Comparison of ENCODE assay signal across 15 cellular contexts in the genomic region with DNA sequence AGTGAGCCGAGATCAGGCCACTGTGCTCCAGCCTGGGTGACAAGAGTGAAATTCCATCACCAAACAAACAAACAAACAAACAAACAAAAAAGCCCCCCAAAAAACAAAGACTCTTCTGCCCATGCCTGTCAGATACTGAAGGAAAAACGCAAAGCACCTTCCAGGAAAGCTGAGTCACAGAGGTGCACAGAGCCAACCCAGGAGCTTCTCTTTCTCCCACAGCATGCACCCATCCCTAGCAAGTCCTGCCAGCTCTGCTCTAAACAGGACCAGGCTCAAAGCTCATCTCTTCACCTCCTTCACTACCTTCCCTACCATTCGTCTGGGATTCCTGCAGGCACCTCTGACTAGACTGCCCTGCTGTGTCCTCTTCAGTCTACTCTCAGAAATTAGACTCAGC. TPM values are rescaled to one million over a fixed set of nuclear protein-coding genes. Genes with fewer than 3 reads are reported as not detected.
A peak's percentile ranks its signal among the peaks of the same experiment; 100 is the strongest.
DNase-seq lines count a peak whose midpoint lies in the region; ATAC-seq, FAIRE-seq and TF ChIP-seq lines count a peak whose summit lies in the region.
"Had no signal": no experiment of that assay in that cellular context is flagged by ENCODE, and none has a peak within 500 bp of the region (broad histone marks: within the 10 kb centered on the region; RNA-seq: fewer than 3 reads in every experiment).

No MANE protein-coding gene starts in this region.

- H3F3A ChIP-seq in OCI-LY1 (ENCODE audit: insufficient read depth, low read length), result no peaks in the 10 kb centered on the region

- H3K36me3 ChIP-seq in OCI-LY1 (ENCODE audit: insufficient read depth, low read length) (no peaks in the 10 kb centered on the region), K562 (ENCODE audit: control insufficient read depth, insufficient read depth, low read length) (no peaks in the 10 kb centered on the region)
- H3K36me3 ChIP-seq: Peyer's patch had no signal

- H2AFZ ChIP-seq in OCI-LY1 (ENCODE audit: low read length), result no peak overlapping the region
- H2AFZ ChIP-seq in K562 (ENCODE audit: low read depth, low read length), result peak overlapping the region; percentile 46

- no peaks in the 10 kb centered on the region for H3K9me3 Mint-ChIP-seq in activated CD8-positive, alpha-beta memory T cell treated with anti-CD3 and anti-CD28 coated beads, Interleukin-2, amount 10 ng/mL, durations not matched to agents 7 days and 5 days (ENCODE audit: low read depth)

- H3K9me2 ChIP-seq in OCI-LY1 (ENCODE audit: low read depth, low read length), result no peaks in the 10 kb centered on the region

- no peak for TF ChIP-seq EP300 in K562 (IDR thresholded peaks at IDR 0.05; ENCODE audit: low read length)

- H3K9me3 ChIP-seq in OCI-LY1 (ENCODE audit: low read length) (no peaks in the 10 kb centered on the region), K562 (replicated peaks; ENCODE audit: control insufficient read depth, insufficient read depth, low read depth, low read length) (no peaks in the 10 kb centered on the region)
- H3K9me3 ChIP-seq: Peyer's patch had no signal

- no peak overlapping the region for H3K4me3 ChIP-seq in OCI-LY1 (ENCODE audit: low read depth, low read length, poor library complexity, severe bottlenecking)
- H3K4me3 ChIP-seq in K562, result no peak overlapping the region
- H3K4me3 ChIP-seq: Peyer's patch had no signal

- no peak overlapping the region for H3K4me2 ChIP-seq in OCI-LY1 (ENCODE audit: low read length)
- no peak overlapping the region for H3K4me2 ChIP-seq in K562 (ENCODE audit: insufficient read depth, low read length)

- POLR2A ChIA-PET in K562 (lab: Yijun Ruan, JAX), result interaction anchor here (0.8 to 3.6 kb wide), 3 partner anchors 12 to 20 kb away, joined by 3 to 12 read pairs (median 7); no protein-coding TSS in a partner anchor

- H3K4me1 ChIP-seq in OCI-LY1 (ENCODE audit: insufficient read depth, low read length, severe bottlenecking) (peaks cover 49% of the 10 kb centered on the region), K562 (replicated peaks in 1 of 2; ENCODE audit: control insufficient read depth in 2 of 2, insufficient read depth in 2 of 2, low read length in 2 of 2) (peaks cover 32 to 57% of the 10 kb centered on the region in 2 experiments)
- H3K4me1 ChIP-seq: Peyer's patch had no signal

- DNase-seq in K562 (ENCODE audit: extremely low read depth in 1 of 4, low spot score in 3 of 4) (peak in 2 of 4 experiments; percentile 25 to 55), omental fat pad (ENCODE audit: low spot score) (no peak), SKM-1 (lab: John Stamatoyannopoulos, UW; ENCODE audit: unreplicated experiment) (no peak), NCI-H1436 treated with DMSO at 0.1 percent for 48 hours (lab: John Stamatoyannopoulos, UW) (no peak)
- DNase-seq in activated CD8-positive, alpha-beta memory T cell treated with anti-CD3 and anti-CD28 coated beads, Interleukin-2, amount 50 U/mL, for 48 hours, result no peak
- no peak for DNase-seq in activated CD8-positive, alpha-beta memory T cell treated with anti-CD3 and anti-CD28 coated beads, Interleukin-2, amount 10 ng/mL, durations not matched to agents 7 days and 5 days
- DNase-seq: NCI-H1930, NCI-H2171 treated with DMSO at 0.1 percent for 48 hours, NCI-H510A, NCI-H82, Peyer's patch, SHP77 treated with DMSO at 0.1 percent for 48 hours had no signal

- ATAC-seq in K562 (0 out of 3 replicates have a peak, but pooled peaks have one; percentile 4), esophagus mucosa (peak; percentile 57), omental fat pad (ENCODE audit: low FRiP score) (peak; percentile 67)
- no peak for ATAC-seq in activated CD8-positive, alpha-beta memory T cell treated with anti-CD3 and anti-CD28 coated beads, Interleukin-2, amount 10 ng/mL, durations not matched to agents 7 days and 5 days

- FAIRE-seq in K562 (lab: Jason Lieb, UNC), result no peak
- FAIRE-seq: H54 had no signal

- no peak for TF ChIP-seq POLR2A in K562 (conservative IDR thresholded peaks at IDR 0.05)

- no TSS peak for BruUV-seq in K562 (replicated peaks; lab: Mats Ljungman, UMichigan)

- H3K27me3 Mint-ChIP-seq in activated CD8-positive, alpha-beta memory T cell treated with anti-CD3 and anti-CD28 coated beads, Interleukin-2, amount 10 ng/mL, durations not matched to agents 7 days and 5 days, result peaks cover 6% of the 10 kb centered on the region

- no peaks in the 10 kb centered on the region for H3K9me1 ChIP-seq in K562 (ENCODE audit: control insufficient read depth, insufficient read depth, low read length)

- no peak overlapping the region for H3K27ac Mint-ChIP-seq in activated CD8-positive, alpha-beta memory T cell treated with anti-CD3 and anti-CD28 coated beads, Interleukin-2, amount 10 ng/mL, durations not matched to agents 7 days and 5 days

- in situ Hi-C loops in K562 (cut with MboI), result no loop called here

- H3K79me2 ChIP-seq in OCI-LY1 (ENCODE audit: insufficient read depth, low read length) (no peaks in the 10 kb centered on the region), K562 (ENCODE audit: control insufficient read depth, insufficient read depth, low read length) (no peaks in the 10 kb centered on the region)

- intact Hi-C loops in K562 (cut with micrococcal nuclease), result loop anchor here (5.0 kb wide), 1 partner anchor 45 kb away; a partner anchor contains a TSS

- TF ChIP-seq CTCF in OCI-LY1 (IDR thresholded peaks at IDR 0.05; ENCODE audit: low read length) (no peak), K562 (IDR thresholded peaks at IDR 0.05 in 2 of 3, conservative IDR thresholded peaks at IDR 0.05 in 1 of 3; ENCODE audit: insufficient read depth in 2 of 3, low read depth in 1 of 3, low read length in 3 of 3) (no peak), omental fat pad (IDR thresholded peaks at IDR 0.05) (no peak)

- no peak for TF ChIP-seq RAD21 in K562 (CRISPR knock-in tag; conservative IDR thresholded peaks at IDR 0.05 in 1 of 2, IDR thresholded peaks at IDR 0.05 in 1 of 2)

- no peaks in the 10 kb centered on the region for H3K27me3 ChIP-seq in OCI-LY1 (ENCODE audit: insufficient read depth, low read length)
- no peaks in the 10 kb centered on the region for H3K27me3 ChIP-seq in K562 (ENCODE audit: control insufficient read depth in 2 of 2, insufficient read depth in 2 of 2, low read length in 2 of 2)
- H3K27me3 ChIP-seq: Peyer's patch had no signal

- H3K9ac ChIP-seq in OCI-LY1 (ENCODE audit: low read length) (no peak overlapping the region), K562 (ENCODE audit: insufficient read depth in 1 of 2, low read depth in 2 of 2, low read length in 2 of 2) (peak overlapping the region in 1 of 2 experiments; percentile 6; a peak in 1 of 4 replicates)

- no peak overlapping the region for H3K4me3 Mint-ChIP-seq in activated CD8-positive, alpha-beta memory T cell treated with anti-CD3 and anti-CD28 coated beads, Interleukin-2, amount 10 ng/mL, durations not matched to agents 7 days and 5 days

- H3K27ac ChIP-seq in OCI-LY1 (ENCODE audit: low read depth, low read length, poor library complexity, severe bottlenecking), result peak overlapping the region; percentile 28
- no peak overlapping the region; the same call in 2 of the 3 replicates for H3K27ac ChIP-seq in K562 (ENCODE audit: extremely low read depth, low read depth, low read length)
- H3K27ac ChIP-seq: Peyer's patch had no signal

- CTCF ChIA-PET in K562 (lab: Yijun Ruan, JAX; ENCODE audit: low intra/inter-chr PET ratio), result no interaction called here
- CTCF ChIA-PET in activated CD8-positive, alpha-beta memory T cell treated with anti-CD3 and anti-CD28 coated beads, Interleukin-2, amount 10 ng/mL, durations not matched to agents 7 days and 5 days (lab: Charles Lee), result no interaction called here

- H3K36me3 Mint-ChIP-seq in activated CD8-positive, alpha-beta memory T cell treated with anti-CD3 and anti-CD28 coated beads, Interleukin-2, amount 10 ng/mL, durations not matched to agents 7 days and 5 days, result no peaks in the 10 kb centered on the region

- WGBS in K562 (ENCODE audit: insufficient coverage, low coverage, missing lambda C conversion rate), result 26% methylated on average over 3 of the region's 3 CpGs

- H3K4me1 Mint-ChIP-seq in activated CD8-positive, alpha-beta memory T cell treated with anti-CD3 and anti-CD28 coated beads, Interleukin-2, amount 10 ng/mL, durations not matched to agents 7 days and 5 days, result no peaks in the 10 kb centered on the region

- H4K20me1 ChIP-seq in OCI-LY1 (ENCODE audit: insufficient read depth, low read length) (no peaks in the 10 kb centered on the region), K562 (replicated peaks; ENCODE audit: control insufficient read depth, insufficient read depth, low read length) (no peaks in the 10 kb centered on the region)

TF ChIP-seq in K562, 482 proteins besides CTCF, POLR2A, EP300 and RAD21 (continues in another document):
- TF ChIP-seq MAFG (tag; conservative IDR thresholded peaks at IDR 0.05) (peak; percentile 45), SMARCE1 (IDR thresholded peaks at IDR 0.05) (peak; percentile 26; the same call in 1 of the 2 replicates), NFE2 (IDR thresholded peaks at IDR 0.05; ENCODE audit: low read depth) (peak; percentile 71), C11orf30 (IDR thresholded peaks at IDR 0.05; ENCODE audit: low read depth) (peak; percentile 71), BHLHE40 (IDR thresholded peaks at IDR 0.05; ENCODE audit: low read length) (no peak)

RNA-seq across cellular contexts. Expression of a gene that starts 46.5 kb away (rescaled TPM):
- total RNA-seq in K562 (2011; cell fraction: chromatin; rRNA removed; ENCODE audit: low replicate concordance), result 11.0 and 16.7 TPM in 2 replicates
- total RNA-seq in K562 (2011; cell fraction: nucleolus; rRNA removed), result 10.9 and 16.3 TPM in 2 replicates
- total RNA-seq in K562 (2011; cell fraction: nucleoplasm; rRNA removed), result 9.7 and 11.9 TPM in 2 replicates
- total RNA-seq in K562 (2014; rRNA removed) (12.2 and 13.1 TPM in 2 replicates), K562 (2014; rRNA removed; fragmentation: Illumina TruSeq; extraction: Trizol) (11.2 and 11.5 TPM in 2 replicates), K562 (2015; rRNA removed; fragmentation: Illumina TruSeq; extraction: Trizol) (14.0 and 15.4 TPM in 2 replicates), K562 (2021) (24.4 and 26.2 TPM in 2 replicates), esophagus mucosa (89.5 TPM), omental fat pad (100 to 1,000 TPM in 2 of 4 donors, 10 to 100 TPM in 2; 51.6 to 201 (median 99.1) TPM)
- polyA plus RNA-seq in K562 (2011; rRNA removed) (8.7 and 10.5 TPM in 2 replicates), K562 (2014; fragmentation: Illumina TruSeq; extraction: Trizol) (17.9 and 24.2 TPM in 2 replicates), K562 (2014; fragmentation: Nextera tagmentation; extraction: Ambion mirVana) (1 to 10 TPM; 1.7 to 2.2 TPM), K562 (2014; rRNA removed) (12.8 and 13.7 TPM in 2 replicates)
- polyA plus RNA-seq in K562 (2011; cell fraction: cytosol; rRNA removed), result 5.4 and 6.5 TPM in 2 replicates
- polyA plus RNA-seq in K562 (2011; cell fraction: nucleus; rRNA removed), result 17.0 and 22.9 TPM in 2 replicates
- polyA plus RNA-seq in K562 (2012), result 12.5 and 19.4 TPM in 2 replicates
- polyA minus RNA-seq in K562 (2011; rRNA and poly(A)+ RNA removed), result 6.7 and 7.2 TPM in 2 replicates
- polyA minus RNA-seq in K562 (2011; cell fraction: cytosol; rRNA and poly(A)+ RNA removed), result 7.4 and 11.6 TPM in 2 replicates
- 9.2 and 9.9 TPM in 2 replicates for polyA minus RNA-seq in K562 (2011; cell fraction: nucleus; rRNA and poly(A)+ RNA removed)
- total RNA-seq in activated CD8-positive, alpha-beta memory T cell treated with anti-CD3 and anti-CD28 coated beads, Interleukin-2, amount 10 ng/mL, durations not matched to agents 7 days and 5 days, result 10 to 100 TPM; 13.0 to 33.5 TPM
